Comparison of ENCODE assay signal across 13 cellular contexts in the genomic region with DNA sequence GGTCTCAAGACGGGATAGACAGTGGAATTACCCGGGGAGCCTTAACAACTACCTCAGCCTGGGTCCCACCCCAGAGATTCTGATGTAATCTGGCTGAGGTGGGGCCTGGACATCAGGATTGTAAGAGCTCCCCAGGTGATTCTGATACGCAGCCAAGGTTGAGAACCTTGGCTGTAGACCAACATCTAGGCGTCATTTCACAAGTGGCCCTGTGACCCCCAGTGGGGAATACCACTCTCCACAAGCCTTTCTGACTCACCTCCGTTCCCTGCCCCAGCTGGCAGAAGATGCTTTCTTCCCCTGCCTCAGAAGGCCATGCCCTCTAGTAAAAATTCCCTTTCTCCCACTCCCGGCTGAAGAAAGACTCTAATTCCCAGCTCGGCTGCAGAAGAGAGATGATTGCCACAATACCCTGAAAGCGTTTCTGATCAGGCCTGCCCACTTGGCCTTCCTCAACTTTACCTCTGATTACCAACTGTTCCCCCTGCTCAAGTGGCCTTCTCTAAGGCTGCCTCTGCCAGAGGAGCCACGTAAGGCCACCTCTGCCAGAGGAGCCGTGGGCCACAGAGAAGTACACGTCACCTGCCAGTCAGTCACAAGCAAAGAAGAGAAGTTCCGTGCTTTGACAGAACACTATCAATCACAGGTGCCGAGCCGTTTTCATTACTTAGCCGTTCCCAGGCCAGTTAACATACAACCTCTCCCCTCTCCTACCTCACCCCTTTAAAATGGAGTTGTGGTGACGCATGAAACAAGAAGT.
DNase-seq lines count a peak whose midpoint lies in the region; ATAC-seq and TF ChIP-seq lines count a peak whose summit lies in the region.
"Had no signal": no experiment of that assay in that cellular context is flagged by ENCODE, and none has a peak within 500 bp of the region (broad histone marks: within the 10 kb centered on the region; RNA-seq: fewer than 3 reads in every experiment).

No MANE protein-coding gene starts in this region.

- no peaks in the 10 kb centered on the region for H4K20me1 ChIP-seq in HCT116 (ENCODE audit: insufficient read depth)

- no peaks in the 10 kb centered on the region for H3K79me2 ChIP-seq in HCT116 (ENCODE audit: insufficient read depth, low read length)

- H3K9me3 ChIP-seq in HCT116 (ENCODE audit: control insufficient read depth in 1 of 2, insufficient read depth in 1 of 2, low read depth in 1 of 2, low read length in 2 of 2) = no peaks in the 10 kb centered on the region
- H3K9me3 ChIP-seq: BE2C had no signal

- CTCF ChIA-PET in HCT116 (lab: Charles Lee) = no interaction called here

- DNase-seq in Daoy (ENCODE audit: low read depth) (peak; percentile 89), HCT116 (ENCODE audit: low read depth, low spot score) (peak; percentile 26), RPMI7951 (ENCODE audit: low read depth) (peak; percentile 90), mucosa of gallbladder (ENCODE audit: low spot score) (peak; percentile 53)
- DNase-seq in stimulated activated naive CD4-positive, alpha-beta T cell treated with Interleukin-2 at 50 U/mL for 16 hours (lab: John Stamatoyannopoulos, UW) = no peak
- no peak for DNase-seq in activated CD4-positive, alpha-beta T cell treated with anti-CD3 and anti-CD28 coated beads for 4 hours
- DNase-seq: aorta, BE2C, NCI-H345 had no signal

- no peaks in the 10 kb centered on the region for H3K36me3 ChIP-seq in HCT116 (ENCODE audit: control insufficient read depth in 1 of 2, insufficient read depth in 2 of 2, low read length in 2 of 2)
- H3K36me3 ChIP-seq: BE2C had no signal

- TF ChIP-seq CTCF in HCT116 (IDR thresholded peaks at IDR 0.05 in 2 of 3, conservative IDR thresholded peaks at IDR 0.05 in 1 of 3; ENCODE audit: borderline replicate concordance in 1 of 3, insufficient read depth in 1 of 3, low read depth in 2 of 3, low read length in 2 of 3) = no peak

- BruUV-seq in HCT116 (replicated peaks; lab: Mats Ljungman, UMichigan) = no TSS peak

- H3K4me2 ChIP-seq in HCT116 (ENCODE audit: low read length) = peak overlapping the region; percentile 45

- RAD21 ChIA-PET in HCT116 (lab: Charles Lee; ENCODE audit: low non-redundant PET in 1 of 2, low total read pairs in 2 of 2, uncharacterized antibody in 2 of 2, unreplicated experiment in 2 of 2) = no interaction called here

- intact Hi-C loops in HCT116 (cut with micrococcal nuclease) = no loop called here

- H3K4me1 ChIP-seq in HCT116 (ENCODE audit: control insufficient read depth in 1 of 2, insufficient read depth in 2 of 2, low read length in 2 of 2) = peaks cover 16 to 18% of the 10 kb centered on the region in 2 experiments

- H3K27me3 ChIP-seq in HCT116 (ENCODE audit: insufficient read depth, low read length) = peaks cover 8% of the 10 kb centered on the region; the same call in 1 of the 2 replicates
- H3K27me3 ChIP-seq: BE2C had no signal

- no peak for TF ChIP-seq RAD21 in HCT116 (IDR thresholded peaks at IDR 0.05; ENCODE audit: low read depth)

- no peak for TF ChIP-seq POLR2A in HCT116 (IDR thresholded peaks at IDR 0.05; ENCODE audit: borderline replicate concordance, extremely low read depth, insufficient read depth, insufficient read length)

- POLR2A ChIA-PET in HCT116 (lab: Charles Lee) = no interaction called here

- H3K9ac ChIP-seq in HCT116 (ENCODE audit: low read length) = no peak overlapping the region

- H3K9me2 ChIP-seq in HCT116 (ENCODE audit: insufficient read depth) = no peaks in the 10 kb centered on the region

- no peak overlapping the region for H3K27ac ChIP-seq in HCT116 (ENCODE audit: low read depth, low read length)

- ATAC-seq in HCT116 (peak; percentile 76), GM21447 (IDR thresholded peaks at IDR 0.05; ENCODE audit: unreplicated experiment) (no peak), GM21576 (IDR thresholded peaks at IDR 0.05; ENCODE audit: unreplicated experiment) (no peak)
- ATAC-seq: esophagus mucosa, left lobe of liver had no signal

- no peak overlapping the region for H2AFZ ChIP-seq in HCT116 (ENCODE audit: low read depth, low read length, poor library complexity, severe bottlenecking)

- no peak overlapping the region for H3K4me3 ChIP-seq in HCT116 (replicated peaks in 1 of 2; ENCODE audit: low read depth in 1 of 2, low read length in 2 of 2)

TF ChIP-seq in HCT116, 20 proteins besides CTCF, POLR2A, EP300 and RAD21:
- TF ChIP-seq JUND (IDR thresholded peaks at IDR 0.05) (peak; percentile 64), EGR1 (IDR thresholded peaks at IDR 0.05; ENCODE audit: low read depth) (no peak), EZH2phosphoT487 (IDR thresholded peaks at IDR 0.05; ENCODE audit: borderline replicate concordance) (no peak), ELF1 (IDR thresholded peaks at IDR 0.05; ENCODE audit: borderline replicate concordance, low read depth) (no peak), SRF (IDR thresholded peaks at IDR 0.05; ENCODE audit: low read depth) (no peak; the same call in 1 of the 2 replicates), YY1 (IDR thresholded peaks at IDR 0.05; ENCODE audit: extremely low read depth, insufficient replicate concordance, low read depth, low read length) (no peak), ZNF274 (IDR thresholded peaks at IDR 0.05; ENCODE audit: low read depth, low read length) (no peak), FOSL1 (IDR thresholded peaks at IDR 0.05; ENCODE audit: low read depth) (peak; percentile 56; the same call in 1 of the 2 replicates), POLR2AphosphoS5 (IDR thresholded peaks at IDR 0.05; ENCODE audit: low read depth, low read length) (peak; percentile 35; the same call in 1 of the 2 replicates), SIN3A (IDR thresholded peaks at IDR 0.05; ENCODE audit: low read depth) (no peak), SP1 (IDR thresholded peaks at IDR 0.05; ENCODE audit: low read depth) (peak; percentile 59), ZFX (IDR thresholded peaks at IDR 0.05) (no peak), CBX3 (IDR thresholded peaks at IDR 0.05; ENCODE audit: low read depth) (no peak), CEBPB (IDR thresholded peaks at IDR 0.05; ENCODE audit: low read depth) (peak; percentile 66), EZH2 (IDR thresholded peaks at IDR 0.05) (no peak), TCF7L2 (IDR thresholded peaks at IDR 0.05; ENCODE audit: borderline replicate concordance, extremely low read depth, insufficient read depth, insufficient read length) (peak; percentile 64)
- TF ChIP-seq, protein P1, sequence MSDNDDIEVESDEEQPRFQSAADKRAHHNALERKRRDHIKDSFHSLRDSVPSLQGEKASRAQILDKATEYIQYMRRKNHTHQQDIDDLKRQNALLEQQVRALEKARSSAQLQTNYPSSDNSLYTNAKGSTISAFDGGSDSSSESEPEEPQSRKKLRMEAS (IDR thresholded peaks at IDR 0.05) = no peak; the same call in 1 of the 2 replicates
- TF ChIP-seq, protein P2, sequence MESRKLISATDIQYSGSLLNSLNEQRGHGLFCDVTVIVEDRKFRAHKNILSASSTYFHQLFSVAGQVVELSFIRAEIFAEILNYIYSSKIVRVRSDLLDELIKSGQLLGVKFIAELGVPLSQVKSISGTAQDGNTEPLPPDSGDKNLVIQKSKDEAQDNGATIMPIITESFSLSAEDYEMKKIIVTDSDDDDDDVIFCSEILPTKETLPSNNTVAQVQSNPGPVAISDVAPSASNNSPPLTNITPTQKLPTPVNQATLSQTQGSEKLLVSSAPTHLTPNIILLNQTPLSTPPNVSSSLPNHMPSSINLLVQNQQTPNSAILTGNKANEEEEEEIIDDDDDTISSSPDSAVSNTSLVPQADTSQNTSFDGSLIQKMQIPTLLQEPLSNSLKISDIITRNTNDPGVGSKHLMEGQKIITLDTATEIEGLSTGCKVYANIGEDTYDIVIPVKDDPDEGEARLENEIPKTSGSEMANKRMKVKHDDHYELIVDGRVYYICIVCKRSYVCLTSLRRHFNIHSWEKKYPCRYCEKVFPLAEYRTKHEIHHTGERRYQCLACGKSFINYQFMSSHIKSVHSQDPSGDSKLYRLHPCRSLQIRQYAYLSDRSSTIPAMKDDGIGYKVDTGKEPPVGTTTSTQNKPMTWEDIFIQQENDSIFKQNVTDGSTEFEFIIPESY (IDR thresholded peaks at IDR 0.05; ENCODE audit: extremely low read depth, insufficient replicate concordance, low read length) = no peak
- TF ChIP-seq, protein P3, sequence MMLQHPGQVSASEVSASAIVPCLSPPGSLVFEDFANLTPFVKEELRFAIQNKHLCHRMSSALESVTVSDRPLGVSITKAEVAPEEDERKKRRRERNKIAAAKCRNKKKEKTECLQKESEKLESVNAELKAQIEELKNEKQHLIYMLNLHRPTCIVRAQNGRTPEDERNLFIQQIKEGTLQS (IDR thresholded peaks at IDR 0.05) = no peak
- TF ChIP-seq, protein P4, sequence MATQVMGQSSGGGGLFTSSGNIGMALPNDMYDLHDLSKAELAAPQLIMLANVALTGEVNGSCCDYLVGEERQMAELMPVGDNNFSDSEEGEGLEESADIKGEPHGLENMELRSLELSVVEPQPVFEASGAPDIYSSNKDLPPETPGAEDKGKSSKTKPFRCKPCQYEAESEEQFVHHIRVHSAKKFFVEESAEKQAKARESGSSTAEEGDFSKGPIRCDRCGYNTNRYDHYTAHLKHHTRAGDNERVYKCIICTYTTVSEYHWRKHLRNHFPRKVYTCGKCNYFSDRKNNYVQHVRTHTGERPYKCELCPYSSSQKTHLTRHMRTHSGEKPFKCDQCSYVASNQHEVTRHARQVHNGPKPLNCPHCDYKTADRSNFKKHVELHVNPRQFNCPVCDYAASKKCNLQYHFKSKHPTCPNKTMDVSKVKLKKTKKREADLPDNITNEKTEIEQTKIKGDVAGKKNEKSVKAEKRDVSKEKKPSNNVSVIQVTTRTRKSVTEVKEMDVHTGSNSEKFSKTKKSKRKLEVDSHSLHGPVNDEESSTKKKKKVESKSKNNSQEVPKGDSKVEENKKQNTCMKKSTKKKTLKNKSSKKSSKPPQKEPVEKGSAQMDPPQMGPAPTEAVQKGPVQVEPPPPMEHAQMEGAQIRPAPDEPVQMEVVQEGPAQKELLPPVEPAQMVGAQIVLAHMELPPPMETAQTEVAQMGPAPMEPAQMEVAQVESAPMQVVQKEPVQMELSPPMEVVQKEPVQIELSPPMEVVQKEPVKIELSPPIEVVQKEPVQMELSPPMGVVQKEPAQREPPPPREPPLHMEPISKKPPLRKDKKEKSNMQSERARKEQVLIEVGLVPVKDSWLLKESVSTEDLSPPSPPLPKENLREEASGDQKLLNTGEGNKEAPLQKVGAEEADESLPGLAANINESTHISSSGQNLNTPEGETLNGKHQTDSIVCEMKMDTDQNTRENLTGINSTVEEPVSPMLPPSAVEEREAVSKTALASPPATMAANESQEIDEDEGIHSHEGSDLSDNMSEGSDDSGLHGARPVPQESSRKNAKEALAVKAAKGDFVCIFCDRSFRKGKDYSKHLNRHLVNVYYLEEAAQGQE (IDR thresholded peaks at IDR 0.05; ENCODE audit: low read depth) = no peak

Comparison
In these comparisons a context has a peak if more than half of its experiments do, and no peak if none do; other contexts are left out.
1. DNase-seq: peak in Daoy (single experiment), HCT116 (single experiment), RPMI7951 (single experiment) and mucosa of gallbladder (single experiment); none in stimulated activated naive CD4-positive, alpha-beta T cell treated with Interleukin-2 at 50 U/mL for 16 hours (single experiment) and activated CD4-positive, alpha-beta T cell treated with anti-CD3 and anti-CD28 coated beads for 4 hours (0 of 2).